26 cellular contexts compared by ENCODE assay signal in the genomic region with DNA sequence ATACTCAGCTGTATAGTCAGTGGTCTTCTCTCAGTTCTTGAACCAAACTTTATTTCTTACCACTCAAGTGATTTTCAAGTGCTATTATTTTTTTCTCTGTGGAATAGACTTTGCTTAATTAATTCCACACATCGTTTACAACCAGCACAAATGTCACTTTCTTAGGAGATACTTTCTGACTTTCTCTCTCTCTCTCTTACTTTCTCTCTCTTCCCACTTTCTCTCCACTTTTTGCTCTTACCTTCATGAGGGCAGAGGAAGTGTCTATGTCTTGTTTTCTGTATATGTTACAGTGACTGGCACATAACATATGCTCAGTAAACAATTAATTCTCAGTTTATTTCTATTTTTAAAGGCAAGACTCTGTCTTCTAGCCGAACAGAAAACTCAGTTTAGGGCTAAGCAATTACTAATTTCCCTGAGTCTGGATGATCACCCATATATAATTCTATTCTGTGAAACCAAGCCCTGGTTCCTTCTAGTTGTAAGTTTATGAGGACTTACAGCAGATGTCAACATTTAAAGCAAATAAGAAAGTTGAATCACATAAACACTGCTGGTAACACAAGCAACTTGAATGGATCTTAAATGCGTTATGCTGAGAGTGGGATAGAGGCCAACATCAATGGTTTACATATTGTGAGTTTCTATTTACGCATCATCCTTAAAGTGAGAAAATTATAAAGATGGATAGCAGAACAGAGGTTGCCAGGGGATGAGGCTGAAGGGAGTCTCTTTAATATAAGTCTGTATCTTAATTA.
"Had no signal": no experiment of that assay in that cellular context is flagged by ENCODE, and none has a peak within 500 bp of the region (broad histone marks: within the 10 kb centered on the region; RNA-seq: fewer than 3 reads in every experiment).

No MANE protein-coding gene starts in this region.

- H3K36me3 Mint-ChIP-seq: stimulated activated effector memory CD8-positive, alpha-beta T cell treated with anti-CD3 and anti-CD28 coated beads, Interleukin-12 subunit alpha, Interleukin-12 subunit beta, amount 100 ng/mL, for 72 hours; stimulated activated naive B cell treated with anti-CD40 and anti-IgM and Interleukin-4, amounts not matched to agents 10 μg/mL and 1 μg/mL and 100 μg/mL, for 72 hours had no signal

- H3K9me3 Mint-ChIP-seq: nephron progenitor cell; stimulated activated naive B cell treated with anti-CD40 and anti-IgM and Interleukin-4, amounts not matched to agents 10 μg/mL and 1 μg/mL and 100 μg/mL, for 72 hours had no signal

- DNase-seq: nephron progenitor cell; nucleus accumbens; pancreas; right cardiac atrium; right lobe of liver; sigmoid colon; small intestine; stimulated activated CD4-positive, alpha-beta T cell treated with anti-CD3 and anti-CD28 coated beads, Interleukin-15, amount 100 ng/mL, for 24 hours; stimulated activated CD4-positive, alpha-beta T cell treated with anti-CD3 and anti-CD28 coated beads, Interleukin-2, amount 100 ng/mL, for 24 hours; stimulated activated CD4-positive, alpha-beta T cell treated with anti-CD3 and anti-CD28 coated beads, Interleukin-2, amount 100 ng/mL, for 48 hours; stimulated activated CD4-positive, alpha-beta T cell treated with anti-CD3 and anti-CD28 coated beads, Interleukin-4, amount 100 ng/mL, for 24 hours; stimulated activated naive B cell treated with anti-CD40 and anti-IgM and Interleukin-4, amounts not matched to agents 10 μg/mL and 1 μg/mL and 100 μg/mL, for 72 hours; stimulated activated naive CD4-positive, alpha-beta T cell treated with Interleukin-2 at 50 U/mL for 16 hours; stomach; thyroid gland; trophoblast cell; upper lobe of left lung had no signal

- H3K4me3 ChIP-seq: pancreas, prostate gland, right lobe of liver, sigmoid colon, stomach, thoracic aorta, thyroid gland, tibial nerve, upper lobe of left lung, vagina had no signal

- H3K9me3 ChIP-seq: neutrophil, pancreas, prostate gland, right lobe of liver, sigmoid colon, stomach, thoracic aorta, thyroid gland, tibial nerve, upper lobe of left lung, vagina had no signal

- H3K27ac ChIP-seq: neutrophil, pancreas, prostate gland, right lobe of liver, sigmoid colon, stomach, thoracic aorta, thyroid gland, tibial nerve, upper lobe of left lung, vagina had no signal

- H3K27ac Mint-ChIP-seq: natural killer cell treated with Interleukin-12 subunit alpha and Interleukin-12 subunit beta and Interleukin-15 and Interleukin-18, amount 100 ng/mL, for 72 hours; nephron progenitor cell; stimulated activated effector memory CD8-positive, alpha-beta T cell treated with anti-CD3 and anti-CD28 coated beads, Interleukin-12 subunit alpha, Interleukin-12 subunit beta, amount 100 ng/mL, for 72 hours; stimulated activated naive B cell treated with anti-CD40 and anti-IgM and Interleukin-4, amounts not matched to agents 10 μg/mL and 1 μg/mL and 100 μg/mL, for 72 hours; stimulated activated naive CD8-positive, alpha-beta T cell treated with anti-CD3 and anti-CD28 coated beads, Interleukin-15, Interleukin-2, amounts not matched to agents 100 ng/mL and 50 ng/mL, for 24 hours had no signal

- H3K27me3 ChIP-seq: neutrophil, pancreas, right lobe of liver, sigmoid colon, stomach, thyroid gland, tibial nerve, upper lobe of left lung, vagina had no signal

- H3K4me1 ChIP-seq: pancreas, prostate gland, right lobe of liver, sigmoid colon, stomach, thyroid gland, tibial nerve, upper lobe of left lung, vagina had no signal

- H3K36me3 ChIP-seq: neutrophil, pancreas, prostate gland, right lobe of liver, sigmoid colon, stomach, thoracic aorta, thyroid gland, tibial nerve, upper lobe of left lung, vagina had no signal

- H3K4me3 Mint-ChIP-seq: natural killer cell treated with Interleukin-12 subunit alpha and Interleukin-12 subunit beta and Interleukin-15 and Interleukin-18, amount 100 ng/mL, for 72 hours; nephron progenitor cell; neural crest cell; stimulated activated effector memory CD8-positive, alpha-beta T cell treated with anti-CD3 and anti-CD28 coated beads, Interleukin-12 subunit alpha, Interleukin-12 subunit beta, amount 100 ng/mL, for 72 hours; stimulated activated naive B cell treated with anti-CD40 and anti-IgM and Interleukin-4, amounts not matched to agents 10 μg/mL and 1 μg/mL and 100 μg/mL, for 72 hours; stimulated activated naive CD8-positive, alpha-beta T cell treated with anti-CD3 and anti-CD28 coated beads, Interleukin-15, Interleukin-2, amounts not matched to agents 100 ng/mL and 50 ng/mL, for 24 hours had no signal

- ATAC-seq: natural killer cell treated with Interleukin-12 subunit alpha and Interleukin-12 subunit beta and Interleukin-15 and Interleukin-18, amount 100 ng/mL, for 72 hours; pancreas; right cardiac atrium; right lobe of liver; stimulated activated effector memory CD8-positive, alpha-beta T cell treated with anti-CD3 and anti-CD28 coated beads, Interleukin-12 subunit alpha, Interleukin-12 subunit beta, amount 100 ng/mL, for 72 hours; stimulated activated naive B cell treated with anti-CD40 and anti-IgM and Interleukin-4, amounts not matched to agents 10 μg/mL and 1 μg/mL and 100 μg/mL, for 72 hours had no signal

- H3K4me1 Mint-ChIP-seq: nephron progenitor cell; neural crest cell; stimulated activated effector memory CD8-positive, alpha-beta T cell treated with anti-CD3 and anti-CD28 coated beads, Interleukin-12 subunit alpha, Interleukin-12 subunit beta, amount 100 ng/mL, for 72 hours; stimulated activated naive B cell treated with anti-CD40 and anti-IgM and Interleukin-4, amounts not matched to agents 10 μg/mL and 1 μg/mL and 100 μg/mL, for 72 hours had no signal

- H3K27me3 Mint-ChIP-seq: natural killer cell treated with Interleukin-12 subunit alpha and Interleukin-12 subunit beta and Interleukin-15 and Interleukin-18, amount 100 ng/mL, for 72 hours; stimulated activated naive B cell treated with anti-CD40 and anti-IgM and Interleukin-4, amounts not matched to agents 10 μg/mL and 1 μg/mL and 100 μg/mL, for 72 hours; stimulated activated naive CD8-positive, alpha-beta T cell treated with anti-CD3 and anti-CD28 coated beads, Interleukin-15, Interleukin-2, amounts not matched to agents 100 ng/mL and 50 ng/mL, for 24 hours had no signal
